Comparison of ENCODE assay signal across 1 cellular context in genomic region chr16:84013787-84014569, GRCh38.
TF ChIP-seq lines count a peak whose summit lies in the region.

No MANE protein-coding gene starts in this region.

TF ChIP-seq in K562, 482 proteins besides CTCF, POLR2A, EP300 and RAD21 (continued from another document and continues in another):
- TF ChIP-seq CTCFL (IDR thresholded peaks at IDR 0.05; ENCODE audit: borderline replicate concordance, insufficient read depth, low read depth, low read length, poor library complexity, severe bottlenecking) (no peak), NKRF (IDR thresholded peaks at IDR 0.05; ENCODE audit: borderline replicate concordance) (no peak), NEUROD1 (IDR thresholded peaks at IDR 0.05; ENCODE audit: borderline replicate concordance, low read depth, low read length, partially characterized antibody) (peak; percentile 17), NBN (IDR thresholded peaks at IDR 0.05; ENCODE audit: low read depth) (no peak; the same call in 1 of the 2 replicates), ZNF707 (CRISPR knock-in tag; conservative IDR thresholded peaks at IDR 0.05) (no peak), NFATC3 (IDR thresholded peaks at IDR 0.05) (no peak), SETDB1 (IDR thresholded peaks at IDR 0.05; ENCODE audit: low read length) (peak; percentile 18), ASH1L (IDR thresholded peaks at IDR 0.05; ENCODE audit: borderline replicate concordance, low read depth, partially characterized antibody) (no peak), ZNF561 (CRISPR knock-in tag; conservative IDR thresholded peaks at IDR 0.05) (no peak), TBP (optimal IDR thresholded peaks at IDR 0.05; ENCODE audit: low read depth, low read length) (peak; percentile 60), E2F5 (CRISPR knock-in tag; IDR thresholded peaks at IDR 0.05) (no peak), ZNF324 (CRISPR knock-in tag; IDR thresholded peaks at IDR 0.05) (no peak), NR2C2 (CRISPR knock-in tag; IDR thresholded peaks at IDR 0.05) (no peak), NR2C2 (tag; IDR thresholded peaks at IDR 0.05) (no peak), MAFF (IDR thresholded peaks at IDR 0.05; ENCODE audit: low read length) (no peak), THAP7 (CRISPR knock-in tag; IDR thresholded peaks at IDR 0.05) (no peak), CUX1 (CRISPR knock-in tag; IDR thresholded peaks at IDR 0.05) (no peak), ZBTB43 (CRISPR knock-in tag; IDR thresholded peaks at IDR 0.05) (no peak), MEIS2 (IDR thresholded peaks at IDR 0.05; ENCODE audit: partially characterized antibody) (peak; percentile 18), PCBP2 (IDR thresholded peaks at IDR 0.05; ENCODE audit: low read depth, low read length, poor library complexity, severe bottlenecking) (no peak), CBX5 (IDR thresholded peaks at IDR 0.05; ENCODE audit: borderline replicate concordance, low read depth) (no peak), ZNF512 (tag; IDR thresholded peaks at IDR 0.05) (no peak), MBD1 (CRISPR knock-in tag; IDR thresholded peaks at IDR 0.05) (no peak), SMAD4 (CRISPR knock-in tag; conservative IDR thresholded peaks at IDR 0.05) (no peak), ZNF766 (CRISPR knock-in tag; conservative IDR thresholded peaks at IDR 0.05) (no peak), BHLHE40 (IDR thresholded peaks at IDR 0.05; ENCODE audit: low read length) (peak; percentile 44; the same call in 1 of the 2 replicates), ZBTB5 (IDR thresholded peaks at IDR 0.05) (no peak), FOXA3 (CRISPR knock-in tag; conservative IDR thresholded peaks at IDR 0.05 in 1 of 2, IDR thresholded peaks at IDR 0.05 in 1 of 2) (no peak), GABPB1 (CRISPR knock-in tag; IDR thresholded peaks at IDR 0.05) (no peak), ZMIZ1 (IDR thresholded peaks at IDR 0.05; ENCODE audit: low read depth in 2 of 2, low read length in 2 of 2) (no peak), ATF3 (IDR thresholded peaks at IDR 0.05) (no peak), ATF3 (CRISPR knock-in tag; conservative IDR thresholded peaks at IDR 0.05) (no peak), NR3C1 (CRISPR knock-in tag; IDR thresholded peaks at IDR 0.05) (no peak)
